In genomic region chr1:90728656-90729257, GRCh38 we compare ENCODE assay signal across 18 cellular contexts. TPM values are rescaled to one million over a fixed set of nuclear protein-coding genes. Genes with fewer than 3 reads are reported as not detected.
DNase-seq lines count a peak whose midpoint lies in the region; ATAC-seq, FAIRE-seq and TF ChIP-seq lines count a peak whose summit lies in the region.
"Had no signal": no experiment of that assay in that cellular context is flagged by ENCODE, and none has a peak within 500 bp of the region (broad histone marks: within the 10 kb centered on the region; RNA-seq: fewer than 3 reads in every experiment).

No MANE protein-coding gene starts in this region.

- H3K27ac ChIP-seq in esophagus muscularis mucosa (replicated peaks in 1 of 4) (no peak overlapping the region), pancreas (no peak overlapping the region)
- H3K27ac ChIP-seq: lower lobe of right lung, ovary had no signal

- H3K36me3 ChIP-seq in esophagus muscularis mucosa (no peaks in the 10 kb centered on the region), pancreas (no peaks in the 10 kb centered on the region)
- H3K36me3 ChIP-seq: lower lobe of right lung, ovary had no signal

- H3K27me3 ChIP-seq in esophagus muscularis mucosa = peaks cover 19 to 100% (median 87%) of the 10 kb centered on the region in 4 donors
- peaks cover 6 to 66% (median 35%) of the 10 kb centered on the region in 4 donors for H3K27me3 ChIP-seq in pancreas
- H3K27me3 ChIP-seq: ovary had no signal

- TF ChIP-seq EP300 in esophagus muscularis mucosa (IDR thresholded peaks at IDR 0.05) = no peak

- peaks cover 0 to 1% of the 10 kb centered on the region in 2 donors for H3K9me3 Mint-ChIP-seq in activated T-cell treated with anti-CD3 and anti-CD28 coated beads, Interleukin-2, amount 50 U/mL, for 72 hours
- H3K9me3 Mint-ChIP-seq in activated T-cell treated with anti-CD3 and anti-CD28 coated beads, Interleukin-2, amount 50 U/mL, for 4 hours = peaks cover 10% of the 10 kb centered on the region
- peaks cover 2% of the 10 kb centered on the region for H3K9me3 Mint-ChIP-seq in stimulated activated effector memory CD8-positive, alpha-beta T cell treated with anti-CD3 and anti-CD28 coated beads, Interleukin-12 subunit alpha, Interleukin-12 subunit beta, amount 100 ng/mL, for 72 hours

- H3K4me3 ChIP-seq in esophagus muscularis mucosa (no peak overlapping the region), pancreas (no peak overlapping the region)
- H3K4me3 ChIP-seq: lower lobe of right lung, ovary had no signal

- H3K27ac Mint-ChIP-seq in activated T-cell treated with anti-CD3 and anti-CD28 coated beads, Interleukin-2, amount 50 U/mL, for 72 hours = peak overlapping the region; percentile 0
- no peak overlapping the region for H3K27ac Mint-ChIP-seq in T-helper 17 cell
- H3K27ac Mint-ChIP-seq in stimulated activated effector memory CD8-positive, alpha-beta T cell treated with anti-CD3 and anti-CD28 coated beads, Interleukin-12 subunit alpha, Interleukin-12 subunit beta, amount 100 ng/mL, for 72 hours = no peak overlapping the region

- 9% methylated on average over 22 of the region's 22 CpGs for WGBS in esophagus muscularis mucosa
- 11 to 13% methylated on average over 22 of the region's 22 CpGs for WGBS in pancreas, 2 donors

- H3K36me3 Mint-ChIP-seq in activated T-cell treated with anti-CD3 and anti-CD28 coated beads, Interleukin-2, amount 50 U/mL, for 72 hours (ENCODE audit: insufficient read depth in 2 of 2) = peaks cover 8 to 10% of the 10 kb centered on the region in 2 donors
- no peaks in the 10 kb centered on the region for H3K36me3 Mint-ChIP-seq in activated T-cell treated with anti-CD3 and anti-CD28 coated beads, Interleukin-2, amount 50 U/mL, for 4 hours (ENCODE audit: insufficient read depth)
- peaks cover 7% of the 10 kb centered on the region for H3K36me3 Mint-ChIP-seq in T-helper 17 cell (ENCODE audit: low read depth)
- peaks cover 50% of the 10 kb centered on the region for H3K36me3 Mint-ChIP-seq in stimulated activated effector memory CD8-positive, alpha-beta T cell treated with anti-CD3 and anti-CD28 coated beads, Interleukin-12 subunit alpha, Interleukin-12 subunit beta, amount 100 ng/mL, for 72 hours

- ATAC-seq in activated T-cell treated with anti-CD3 and anti-CD28 coated beads, Interleukin-2, amount 50 U/mL, for 72 hours (replicated peaks in 1 of 2) = no peak
- ATAC-seq in activated T-cell treated with anti-CD3 and anti-CD28 coated beads, Interleukin-2, amount 50 U/mL, for 4 hours = no peak
- ATAC-seq in T-helper 17 cell (no peak), pancreas (no peak), HG03342 (IDR thresholded peaks at IDR 0.05; ENCODE audit: unreplicated experiment) (no peak), HG02938 (IDR thresholded peaks at IDR 0.05; ENCODE audit: unreplicated experiment) (no peak)
- no peak for ATAC-seq in stimulated activated effector memory CD8-positive, alpha-beta T cell treated with anti-CD3 and anti-CD28 coated beads, Interleukin-12 subunit alpha, Interleukin-12 subunit beta, amount 100 ng/mL, for 72 hours
- ATAC-seq: esophagus mucosa, lower lobe of right lung had no signal

- peaks cover 58% of the 10 kb centered on the region for H3K4me1 Mint-ChIP-seq in activated T-cell treated with anti-CD3 and anti-CD28 coated beads, Interleukin-2, amount 50 U/mL, for 72 hours (ENCODE audit: low read depth)
- H3K4me1 Mint-ChIP-seq in activated T-cell treated with anti-CD3 and anti-CD28 coated beads, Interleukin-2, amount 50 U/mL, for 4 hours (ENCODE audit: low read depth) = peaks cover 45% of the 10 kb centered on the region
- peaks cover 30% of the 10 kb centered on the region for H3K4me1 Mint-ChIP-seq in T-helper 17 cell
- peaks cover 62% of the 10 kb centered on the region for H3K4me1 Mint-ChIP-seq in stimulated activated effector memory CD8-positive, alpha-beta T cell treated with anti-CD3 and anti-CD28 coated beads, Interleukin-12 subunit alpha, Interleukin-12 subunit beta, amount 100 ng/mL, for 72 hours

- intact Hi-C loops in esophagus muscularis mucosa (cut with DNase I) (no loop called here), pancreas (cut with DNase I) (loop anchor here in 1 of 3 donors (10.0 kb wide), 1 partner anchor 436 kb away; no protein-coding TSS in a partner anchor)

- peaks cover 98% of the 10 kb centered on the region for H3K27me3 Mint-ChIP-seq in activated T-cell treated with anti-CD3 and anti-CD28 coated beads, Interleukin-2, amount 50 U/mL, for 72 hours (ENCODE audit: low read depth)
- peaks cover 94% of the 10 kb centered on the region for H3K27me3 Mint-ChIP-seq in activated T-cell treated with anti-CD3 and anti-CD28 coated beads, Interleukin-2, amount 50 U/mL, for 4 hours (ENCODE audit: low read depth)
- H3K27me3 Mint-ChIP-seq in T-helper 17 cell = peaks cover 91% of the 10 kb centered on the region

- TF ChIP-seq CTCF in esophagus muscularis mucosa (IDR thresholded peaks at IDR 0.05) (no peak), pancreas (IDR thresholded peaks at IDR 0.05) (no peak)

- peak overlapping the region; percentile 57 to 72 for H3K4me3 Mint-ChIP-seq in activated T-cell treated with anti-CD3 and anti-CD28 coated beads, Interleukin-2, amount 50 U/mL, for 72 hours
- H3K4me3 Mint-ChIP-seq in activated T-cell treated with anti-CD3 and anti-CD28 coated beads, Interleukin-2, amount 50 U/mL, for 4 hours = no peak overlapping the region
- H3K4me3 Mint-ChIP-seq in T-helper 17 cell = peak overlapping the region; percentile 66
- H3K4me3 Mint-ChIP-seq in stimulated activated effector memory CD8-positive, alpha-beta T cell treated with anti-CD3 and anti-CD28 coated beads, Interleukin-12 subunit alpha, Interleukin-12 subunit beta, amount 100 ng/mL, for 72 hours = peak overlapping the region; percentile 66

- DNase-seq in activated T-cell treated with anti-CD3 and anti-CD28 coated beads, Interleukin-2, amount 50 U/mL, for 72 hours = no peak
- no peak for DNase-seq in activated T-cell treated with anti-CD3 and anti-CD28 coated beads, Interleukin-2, amount 50 U/mL, for 4 hours
- DNase-seq in T-helper 17 cell (no peak), esophagus muscularis mucosa (ENCODE audit: extremely low spot score) (peak; percentile 70), pancreas (no peak)
- no peak for DNase-seq in stimulated activated effector memory CD8-positive, alpha-beta T cell treated with anti-CD3 and anti-CD28 coated beads, Interleukin-12 subunit alpha, Interleukin-12 subunit beta, amount 100 ng/mL, for 72 hours (ENCODE audit: low spot score in 2 of 2)
- DNase-seq: activated effector memory CD4-positive, alpha-beta T cell treated with anti-CD3 and anti-CD28 coated beads, Interleukin-2, amount 50 U/mL, for 16 hours; cerebellar nuclear complex; hypothalamus; lower lobe of right lung; ovary; stimulated activated CD4-positive, alpha-beta T cell treated with anti-CD3 and anti-CD28 coated beads, Interleukin-15, amount 100 ng/mL, for 24 hours had no signal

- no peak for FAIRE-seq in pancreas (lab: Jason Lieb, UNC)
- FAIRE-seq: GM19239 had no signal

- TF ChIP-seq POLR2A in esophagus muscularis mucosa (IDR thresholded peaks at IDR 0.05; ENCODE audit: low read depth) = no peak

- peaks cover 7% of the 10 kb centered on the region for H3K9me3 ChIP-seq in T-helper 17 cell (ENCODE audit: control insufficient read depth, low read length, poor library complexity, severe bottlenecking)
- H3K9me3 ChIP-seq in esophagus muscularis mucosa = no peaks in the 10 kb centered on the region
- H3K9me3 ChIP-seq in pancreas = no peaks in the 10 kb centered on the region
- H3K9me3 ChIP-seq: lower lobe of right lung, SK-N-SH had no signal

- H3K4me1 ChIP-seq in esophagus muscularis mucosa (peaks cover 45 to 59% (median 58%) of the 10 kb centered on the region in 4 donors), pancreas (peaks cover 0 to 20% (median 0%) of the 10 kb centered on the region in 3 donors)

RNA-seq across cellular contexts. Expression of gene BARHL2, which starts 11.7 kb away (rescaled TPM):
- total RNA-seq in activated T-cell treated with anti-CD3 and anti-CD28 coated beads, Interleukin-2, amount 50 U/mL, for 72 hours = not detected
- total RNA-seq in activated T-cell treated with anti-CD3 and anti-CD28 coated beads, Interleukin-2, amount 50 U/mL, for 4 hours = not detected
- total RNA-seq in T-helper 17 cell = not detected
- total RNA-seq in esophagus muscularis mucosa = not detected
- total RNA-seq in pancreas = not detected
- polyA plus RNA-seq in pancreas = not detected
- total RNA-seq: esophagus mucosa, lower lobe of right lung, ovary, urinary bladder had no signal
- polyA plus RNA-seq: ovary, SK-N-SH, urinary bladder had no signal
